In the genomic region with DNA sequence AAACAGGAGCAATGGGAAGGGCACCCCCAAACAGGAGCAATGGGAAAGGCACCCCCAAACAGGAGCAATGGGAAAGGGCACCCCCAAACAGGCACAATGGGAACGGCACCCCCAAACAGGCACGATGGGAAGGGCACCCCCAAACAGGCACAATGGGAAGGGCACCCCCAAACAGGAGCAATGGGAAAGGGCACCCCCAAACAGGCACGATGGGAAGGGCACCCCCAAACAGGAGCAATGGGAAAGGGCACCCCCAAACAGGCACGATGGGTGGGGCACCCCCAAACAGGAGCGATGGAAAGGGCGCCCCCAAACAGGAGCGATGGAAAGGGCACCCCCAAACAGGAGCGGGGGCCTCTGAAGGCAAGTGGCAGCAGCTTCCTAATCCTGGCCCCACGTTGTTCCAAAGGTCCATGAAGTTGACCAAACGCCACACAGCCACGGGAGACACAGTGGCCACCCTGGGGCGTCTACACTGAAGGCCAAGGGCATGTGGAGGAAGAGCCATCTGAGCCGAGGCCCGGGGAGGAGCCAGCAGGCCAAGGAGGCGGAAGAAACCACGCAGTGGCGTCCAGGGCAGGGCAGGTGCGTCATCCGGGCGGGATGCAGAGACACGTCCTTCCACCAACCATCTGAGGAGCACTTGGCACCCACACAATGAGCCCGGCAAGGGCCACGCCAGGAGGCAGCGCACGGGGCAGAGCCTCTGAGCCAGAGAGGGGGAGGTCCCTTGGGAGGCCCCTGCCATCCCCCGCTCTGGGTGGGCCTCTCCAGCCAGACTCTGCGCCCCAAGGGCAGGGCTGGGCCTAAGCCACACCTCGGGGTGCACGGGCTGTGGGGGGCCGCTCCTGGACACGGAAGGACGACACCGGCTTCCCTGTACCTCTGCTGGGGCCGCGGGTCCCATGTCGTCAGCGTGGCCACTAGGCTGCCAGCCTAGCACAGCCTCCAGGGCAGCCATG, we compare ENCODE assay signal across 12 cellular contexts. TPM values are rescaled to one million over a fixed set of nuclear protein-coding genes. Genes with fewer than 3 reads are reported as not detected.
DNase-seq lines count a peak whose midpoint lies in the region; ATAC-seq and TF ChIP-seq lines count a peak whose summit lies in the region.
"Had no signal": no experiment of that assay in that cellular context is flagged by ENCODE, and none has a peak within 500 bp of the region (broad histone marks: within the 10 kb centered on the region; RNA-seq: fewer than 3 reads in every experiment).

No MANE protein-coding gene starts in this region.

- WGBS in lower leg skin, 2 donors = 63 to 69% methylated on average over 26 to 35 of the region's 37 CpGs

- peaks cover 79 to 83% (median 82%) of the 10 kb centered on the region in 10 experiments for H3K4me1 ChIP-seq in BLaER1 treated with 17β-estradiol and CSF1 and Interleukin-3, amounts not matched to agents 10 nM and 100 nM

- no peak for TF ChIP-seq POLR2A in lower leg skin (IDR thresholded peaks at IDR 0.05)

- peaks cover 29% of the 10 kb centered on the region for H3K27me3 Mint-ChIP-seq in dendritic cell treated with granulocyte-macrophage colony-stimulating factor and Interleukin-4, amounts not matched to agents 40 ng/mL and 50 ng/mL, for 4 days
- H3K27me3 Mint-ChIP-seq in nephron progenitor cell (ENCODE audit: low read depth, poor library complexity) = peaks cover 22% of the 10 kb centered on the region
- H3K27me3 Mint-ChIP-seq in natural killer cell (ENCODE audit: low read depth in 2 of 2) = peaks cover 0 to 7% of the 10 kb centered on the region in 2 donors
- H3K27me3 Mint-ChIP-seq: CD4-positive, alpha-beta T cell had no signal

- peak overlapping the region; percentile 73 to 98 (median 87) for H3K4me2 ChIP-seq in BLaER1 treated with 17β-estradiol and CSF1 and Interleukin-3, amounts not matched to agents 10 nM and 100 nM
- H3K4me2 ChIP-seq: SK-N-SH had no signal

- intact Hi-C loops in dendritic cell treated with granulocyte-macrophage colony-stimulating factor and Interleukin-4, amounts not matched to agents 40 ng/mL and 50 ng/mL, for 4 days (cut with micrococcal nuclease) = no loop called here
- intact Hi-C loops in lower leg skin (cut with DNase I; ENCODE audit: low total_unique reads) (no loop called here), natural killer cell (cut with micrococcal nuclease) (no loop called here)

- no peak overlapping the region; a peak in 3 of 20 replicates for H3K4me3 ChIP-seq in BLaER1 treated with 17β-estradiol and CSF1 and Interleukin-3, amounts not matched to agents 10 nM and 100 nM
- H3K4me3 ChIP-seq in lower leg skin (ENCODE audit: low read depth, poor library complexity, severe bottlenecking) = no peak overlapping the region

- no peak overlapping the region for H3K4me3 Mint-ChIP-seq in dendritic cell treated with granulocyte-macrophage colony-stimulating factor and Interleukin-4, amounts not matched to agents 40 ng/mL and 50 ng/mL, for 4 days
- H3K4me3 Mint-ChIP-seq in nephron progenitor cell (no peak overlapping the region), natural killer cell (no peak overlapping the region)
- H3K4me3 Mint-ChIP-seq: CD4-positive, alpha-beta T cell had no signal

- H3K9me3 Mint-ChIP-seq in dendritic cell treated with granulocyte-macrophage colony-stimulating factor and Interleukin-4, amounts not matched to agents 40 ng/mL and 50 ng/mL, for 4 days = no peaks in the 10 kb centered on the region
- H3K9me3 Mint-ChIP-seq in nephron progenitor cell = no peaks in the 10 kb centered on the region
- H3K9me3 Mint-ChIP-seq in natural killer cell = no peaks in the 10 kb centered on the region
- H3K9me3 Mint-ChIP-seq: CD4-positive, alpha-beta T cell had no signal

- TF ChIP-seq RAD21 in Ishikawa (IDR thresholded peaks at IDR 0.05; ENCODE audit: low read depth) = no peak

- H3K36me3 ChIP-seq in BLaER1 treated with 17β-estradiol and CSF1 and Interleukin-3, amounts not matched to agents 10 nM and 100 nM = no peaks in the 10 kb centered on the region

- ATAC-seq in natural killer cell = no peak

- no peak for DNase-seq in nephron progenitor cell
- no peak for DNase-seq in NCI-H774 (lab: John Stamatoyannopoulos, UW)
- no peak for DNase-seq in lower leg skin (ENCODE audit: low spot score in 2 of 2)
- DNase-seq in natural killer cell = no peak
- no peak for DNase-seq in OCI-M1 (lab: John Stamatoyannopoulos, UW)
- DNase-seq: CD4-positive, alpha-beta T cell; IMR-90; SK-N-SH had no signal

- H3K9me3 ChIP-seq in BLaER1 treated with 17β-estradiol and CSF1 and Interleukin-3, amounts not matched to agents 10 nM and 100 nM (replicated peaks in 1 of 11) = no peaks in the 10 kb centered on the region
- H3K9me3 ChIP-seq: SK-N-SH had no signal

- H3K27me3 ChIP-seq in BLaER1 treated with 17β-estradiol and CSF1 and Interleukin-3, amounts not matched to agents 10 nM and 100 nM = peaks cover 0 to 34% (median 0%) of the 10 kb centered on the region in 11 experiments; a peak in 9 of 22 replicates

- TF ChIP-seq CTCF in nephron progenitor cell (IDR thresholded peaks at IDR 0.05) (no peak), lower leg skin (IDR thresholded peaks at IDR 0.05) (no peak), natural killer cell (IDR thresholded peaks at IDR 0.05) (no peak)

- H3K27ac Mint-ChIP-seq in dendritic cell treated with granulocyte-macrophage colony-stimulating factor and Interleukin-4, amounts not matched to agents 40 ng/mL and 50 ng/mL, for 4 days = peak overlapping the region; percentile 71
- H3K27ac Mint-ChIP-seq in nephron progenitor cell = peak overlapping the region; percentile 35
- peak overlapping the region in 1 of 2 donors; percentile 42 for H3K27ac Mint-ChIP-seq in natural killer cell
- H3K27ac Mint-ChIP-seq: CD4-positive, alpha-beta T cell had no signal

- H3K36me3 Mint-ChIP-seq in dendritic cell treated with granulocyte-macrophage colony-stimulating factor and Interleukin-4, amounts not matched to agents 40 ng/mL and 50 ng/mL, for 4 days (ENCODE audit: low read depth) = no peaks in the 10 kb centered on the region
- no peaks in the 10 kb centered on the region for H3K36me3 Mint-ChIP-seq in nephron progenitor cell (ENCODE audit: low read depth)
- H3K36me3 Mint-ChIP-seq in natural killer cell = no peaks in the 10 kb centered on the region

- peaks cover 0 to 11% (median 0%) of the 10 kb centered on the region in 11 experiments; a peak in 2 of 22 replicates for H4K20me1 ChIP-seq in BLaER1 treated with 17β-estradiol and CSF1 and Interleukin-3, amounts not matched to agents 10 nM and 100 nM

- peaks cover 44% of the 10 kb centered on the region for H3K4me1 Mint-ChIP-seq in dendritic cell treated with granulocyte-macrophage colony-stimulating factor and Interleukin-4, amounts not matched to agents 40 ng/mL and 50 ng/mL, for 4 days (ENCODE audit: low read depth)
- H3K4me1 Mint-ChIP-seq in nephron progenitor cell (peaks cover 69% of the 10 kb centered on the region), natural killer cell (peaks cover 10 to 16% of the 10 kb centered on the region in 2 donors)

- peak overlapping the region in 5 of 11 experiments; percentile 7 to 59 (median 21); a peak in 6 of 22 replicates for H3K27ac ChIP-seq in BLaER1 treated with 17β-estradiol and CSF1 and Interleukin-3, amounts not matched to agents 10 nM and 100 nM

- TF ChIP-seq EP300 in Ishikawa (IDR thresholded peaks at IDR 0.05; ENCODE audit: borderline replicate concordance) = no peak

- peak overlapping the region in 5 of 11 experiments; percentile 3 to 37 (median 18); a peak in 6 of 22 replicates for H3K9ac ChIP-seq in BLaER1 treated with 17β-estradiol and CSF1 and Interleukin-3, amounts not matched to agents 10 nM and 100 nM
- H3K9ac ChIP-seq: SK-N-SH had no signal

TF ChIP-seq in Ishikawa, 13 proteins besides CTCF, POLR2A, EP300 and RAD21:
- no peak for TF ChIP-seq YY1 (IDR thresholded peaks at IDR 0.05; ENCODE audit: low read depth)
- TF ChIP-seq MAX (IDR thresholded peaks at IDR 0.05) = 0 out of 2 replicates have a peak, but pooled peaks have one; percentile 14

RNA-seq across cellular contexts. Expression of gene NTSR1, which starts 21.5 kb away (rescaled TPM):
- total RNA-seq in lower leg skin (under 1 TPM in 3 of 4 donors, not detected in 1; 0.07 to 0.61 (median 0.13) TPM), natural killer cell (under 1 TPM in 2 of 3 donors, not detected in 1; 0.11 to 0.45 TPM)
- total RNA-seq: Right ventricle myocardium inferior had no signal

RNA-seq across cellular contexts. Expression of gene SLCO4A1, which starts 44.8 kb away (rescaled TPM):
- 100 to 1,000 TPM in 1 of 4 donors, 10 to 100 TPM in 3; 77.9 to 107 (median 81.5) TPM for total RNA-seq in lower leg skin
- 1 to 10 TPM in 2 of 3 donors, under 1 TPM in 1; 0.59 to 1.4 (median 1.1) TPM for total RNA-seq in natural killer cell

Comparison
In these comparisons a context has a peak if more than half of its experiments do, and no peak if none do; other contexts are left out.
1. RNA of gene SLCO4A1, which starts 44.8 kb away (total RNA-seq): 77.9 to 107 TPM in lower leg skin; 0.59 to 1.4 TPM in natural killer cell; every median in the first group is over 10 times any median in the second.